ENCODE assay signal across 29 cellular contexts in genomic region chrX:134677332-134677731, GRCh38. TPM values are rescaled to one million over a fixed set of nuclear protein-coding genes. Genes with fewer than 3 reads are reported as not detected.
"Had no signal": no experiment of that assay in that cellular context is flagged by ENCODE, and none has a peak within 500 bp of the region (broad histone marks: within the 10 kb centered on the region; RNA-seq: fewer than 3 reads in every experiment).

No MANE protein-coding gene starts in this region.

- H3K27me3 ChIP-seq: ovary, right atrium auricular region, right lobe of liver, suprapubic skin, tibial artery, upper lobe of right lung had no signal

- H3K4me3 ChIP-seq: lower lobe of right lung, ovary, right atrium auricular region, right lobe of liver, spleen, suprapubic skin, thoracic aorta, tibial artery, upper lobe of right lung had no signal

- ATAC-seq: left lobe of liver; naive thymus-derived CD4-positive, alpha-beta T cell; natural killer cell treated with Interleukin-12 subunit alpha and Interleukin-12 subunit beta and Interleukin-15 and Interleukin-18, amount 100 ng/mL, for 72 hours; right lobe of liver; stimulated activated effector memory CD8-positive, alpha-beta T cell treated with anti-CD3 and anti-CD28 coated beads, Interleukin-12 subunit alpha, Interleukin-12 subunit beta, amount 100 ng/mL, for 72 hours; upper lobe of right lung had no signal

- DNase-seq: hippocampal formation; left cardiac atrium; lower lobe of right lung; mesendoderm; naive thymus-derived CD4-positive, alpha-beta T cell; ovary; right lobe of liver; spleen; stimulated activated CD4-positive, alpha-beta T cell treated with anti-CD3 and anti-CD28 coated beads, Interleukin-4, amount 100 ng/mL, for 24 hours; stimulated activated naive CD4-positive, alpha-beta T cell; tibial artery; trophoblast cell; upper lobe of right lung had no signal

- H3K36me3 ChIP-seq: lower lobe of right lung, ovary, right atrium auricular region, right lobe of liver, spleen, suprapubic skin, thoracic aorta, tibial artery, upper lobe of right lung had no signal

- H3K4me1 ChIP-seq: lower lobe of right lung, right atrium auricular region, right lobe of liver, spleen, suprapubic skin, tibial artery, upper lobe of right lung had no signal

- H3K27ac ChIP-seq: lower lobe of right lung, ovary, right atrium auricular region, right lobe of liver, spleen, suprapubic skin, thoracic aorta, tibial artery, upper lobe of right lung had no signal

- H3K9me3 ChIP-seq: lower lobe of right lung, ovary, right atrium auricular region, right lobe of liver, spleen, suprapubic skin, thoracic aorta, tibial artery, upper lobe of right lung had no signal

- FAIRE-seq: keratinocyte, urothelium cell line had no signal

RNA-seq across cellular contexts. Expression of gene PLAC1, which starts 19.1 kb away (rescaled TPM):
- total RNA-seq: left cardiac atrium; left lobe of liver; liver; lower lobe of right lung; mononuclear cell; naive thymus-derived CD4-positive, alpha-beta T cell; natural killer cell treated with Interleukin-12 subunit alpha and Interleukin-12 subunit beta and Interleukin-15 and Interleukin-18, amount 100 ng/mL, for 72 hours; omental fat pad; progenitor cell of endocrine pancreas; renal cortical epithelial cell; right atrium auricular region; right lobe of liver; skeletal muscle tissue; spleen; subcutaneous adipose tissue; suprapubic skin; thoracic aorta; upper lobe of right lung had no signal
- polyA plus RNA-seq: liver; naive thymus-derived CD4-positive, alpha-beta T cell; neural cell; spleen had no signal
